In genomic region chr14:23164250-23164649, GRCh38 we compare ENCODE assay signal across 1 cellular context.
TF ChIP-seq lines count a peak whose summit lies in the region.

No MANE protein-coding gene starts in this region.

TF ChIP-seq in K562, 482 proteins besides CTCF, POLR2A, EP300 and RAD21 (continues in another document):
- TF ChIP-seq HNRNPH1 (optimal IDR thresholded peaks at IDR 0.05; ENCODE audit: low read depth, low read length) (no peak), ZNF766 (CRISPR knock-in tag; conservative IDR thresholded peaks at IDR 0.05) (peak; percentile 37; the same call in 1 of the 2 replicates), DPF2 (IDR thresholded peaks at IDR 0.05) (peak; percentile 82), PPARD (CRISPR knock-in tag; IDR thresholded peaks at IDR 0.05) (no peak), GABPB2 (CRISPR knock-in tag; conservative IDR thresholded peaks at IDR 0.05) (no peak), RBM17 (IDR thresholded peaks at IDR 0.05; ENCODE audit: borderline replicate concordance, low read depth, low read length) (no peak), USF1 (CRISPR knock-in tag; IDR thresholded peaks at IDR 0.05) (peak; percentile 56), NR4A1 (CRISPR knock-in tag; IDR thresholded peaks at IDR 0.05) (no peak), NR4A1 (tag; IDR thresholded peaks at IDR 0.05) (0 out of 2 replicates have a peak, but pooled peaks have one; percentile 60), NBN (IDR thresholded peaks at IDR 0.05; ENCODE audit: low read depth) (peak; percentile 71; the same call in 1 of the 2 replicates), ZFP30 (CRISPR knock-in tag; IDR thresholded peaks at IDR 0.05; ENCODE audit: borderline replicate concordance) (no peak), HMBOX1 (IDR thresholded peaks at IDR 0.05) (peak; percentile 31; the same call in 1 of the 2 replicates), CXXC5 (CRISPR knock-in tag; IDR thresholded peaks at IDR 0.05) (peak; percentile 74), SMARCA4 (IDR thresholded peaks at IDR 0.05) (peak; percentile 80), NR2C2 (CRISPR knock-in tag; IDR thresholded peaks at IDR 0.05) (no peak), NR2C2 (tag; IDR thresholded peaks at IDR 0.05) (peak; percentile 86), MAZ (CRISPR knock-in tag; conservative IDR thresholded peaks at IDR 0.05 in 1 of 2, IDR thresholded peaks at IDR 0.05 in 1 of 2) (no peak), IRF1 (CRISPR knock-in tag; IDR thresholded peaks at IDR 0.05; ENCODE audit: borderline replicate concordance) (no peak), ARID3B (CRISPR knock-in tag; IDR thresholded peaks at IDR 0.05; ENCODE audit: borderline replicate concordance) (no peak), SMAD4 (CRISPR knock-in tag; conservative IDR thresholded peaks at IDR 0.05) (peak; percentile 66; the same call in 1 of the 2 replicates), FOXA1 (IDR thresholded peaks at IDR 0.05; ENCODE audit: borderline replicate concordance) (no peak), NR2C1 (IDR thresholded peaks at IDR 0.05) (peak; percentile 62; the same call in 1 of the 2 replicates), NR2C1 (tag; IDR thresholded peaks at IDR 0.05) (peak; percentile 69; the same call in 1 of the 2 replicates), RCOR1 (IDR thresholded peaks at IDR 0.05; ENCODE audit: borderline replicate concordance in 1 of 2, low read depth in 2 of 2, low read length in 2 of 2) (peak; percentile 49 to 67; a peak in 2 of 4 replicates), HSF4 (CRISPR knock-in tag; IDR thresholded peaks at IDR 0.05; ENCODE audit: borderline replicate concordance) (peak; percentile 75; the same call in 1 of the 2 replicates), CEBPG (CRISPR knock-in tag; IDR thresholded peaks at IDR 0.05) (no peak), CEBPG (tag; conservative IDR thresholded peaks at IDR 0.05 in 1 of 2, IDR thresholded peaks at IDR 0.05 in 1 of 2) (peak in 1 of 2 experiments; percentile 80; a peak in 3 of 4 replicates), MGA (IDR thresholded peaks at IDR 0.05) (peak; percentile 83), RBFOX2 (IDR thresholded peaks at IDR 0.05; ENCODE audit: low read depth, low read length) (no peak), NFIX (CRISPR knock-in tag; IDR thresholded peaks at IDR 0.05; ENCODE audit: low read depth) (no peak), RAD51 (IDR thresholded peaks at IDR 0.05; ENCODE audit: borderline replicate concordance, low read depth) (peak; percentile 55; the same call in 1 of the 2 replicates), MYC (IDR thresholded peaks at IDR 0.05; ENCODE audit: low read depth, low read length) (peak; percentile 97), MYC (CRISPR knock-in tag; IDR thresholded peaks at IDR 0.05; ENCODE audit: borderline replicate concordance, low read depth) (0 out of 2 replicates have a peak, but pooled peaks have one; percentile 34), POLR2G (IDR thresholded peaks at IDR 0.05; ENCODE audit: low read depth, low read length) (no peak), CEBPB (tag; IDR thresholded peaks at IDR 0.05) (peak; percentile 86), VEZF1 (CRISPR knock-in tag; IDR thresholded peaks at IDR 0.05) (peak; percentile 47; the same call in 1 of the 2 replicates), MAFK (IDR thresholded peaks at IDR 0.05; ENCODE audit: low read length) (peak; percentile 6; the same call in 1 of the 2 replicates), ZNF23 (CRISPR knock-in tag; IDR thresholded peaks at IDR 0.05) (no peak), HDAC8 (tag; IDR thresholded peaks at IDR 0.05) (no peak), MNT (conservative IDR thresholded peaks at IDR 0.05) (peak; percentile 91 to 95), ATF1 (CRISPR knock-in tag; IDR thresholded peaks at IDR 0.05) (no peak), ATF1 (tag; IDR thresholded peaks at IDR 0.05) (peak; percentile 63), NFIC (IDR thresholded peaks at IDR 0.05) (peak; percentile 38; the same call in 1 of the 2 replicates), ESRRA (IDR thresholded peaks at IDR 0.05; ENCODE audit: borderline replicate concordance, low read depth) (no peak), MEIS2 (IDR thresholded peaks at IDR 0.05; ENCODE audit: partially characterized antibody) (peak; percentile 68), ZNF232 (CRISPR knock-in tag; IDR thresholded peaks at IDR 0.05) (no peak), FOXJ2 (tag; IDR thresholded peaks at IDR 0.05) (0 out of 2 replicates have a peak, but pooled peaks have one; percentile 20), SAP30 (IDR thresholded peaks at IDR 0.05; ENCODE audit: borderline replicate concordance, insufficient read depth, low read depth, low read length, poor library complexity, severe bottlenecking) (peak; percentile 43), PRPF4 (IDR thresholded peaks at IDR 0.05; ENCODE audit: insufficient read depth, low read depth, low read length, poor library complexity, severe bottlenecking) (no peak), BRD9 (IDR thresholded peaks at IDR 0.05; ENCODE audit: low read depth, partially characterized antibody) (no peak), ZNF239 (CRISPR knock-in tag; IDR thresholded peaks at IDR 0.05) (no peak), MYNN (IDR thresholded peaks at IDR 0.05) (no peak), MYNN (CRISPR knock-in tag; IDR thresholded peaks at IDR 0.05) (no peak)
